In the genomic region with DNA sequence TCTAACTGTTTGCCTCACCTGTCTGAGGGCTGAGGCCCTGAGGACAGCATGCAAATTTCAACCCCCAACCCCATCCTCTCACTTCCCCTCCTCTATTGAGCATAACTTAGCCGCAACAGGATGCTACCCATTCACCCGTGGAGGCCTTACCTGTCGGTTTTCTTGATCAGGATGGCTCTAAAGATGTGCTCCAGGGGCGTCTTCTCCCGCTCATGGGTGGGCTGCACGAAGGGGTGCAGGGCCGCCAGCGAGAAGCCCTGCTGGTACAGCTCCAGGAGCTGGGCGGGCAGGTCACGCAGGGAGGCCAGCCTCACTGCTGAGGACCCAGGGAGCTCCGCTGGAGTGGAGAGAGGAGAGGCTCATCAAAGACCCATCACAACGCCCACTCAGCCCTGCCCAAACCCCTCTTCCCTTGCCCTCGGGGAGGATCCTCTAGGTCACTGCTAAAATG, we compare ENCODE assay signal across 12 cellular contexts.
DNase-seq lines count a peak whose midpoint lies in the region; ATAC-seq and TF ChIP-seq lines count a peak whose summit lies in the region.
"Had no signal": no experiment of that assay in that cellular context is flagged by ENCODE, and none has a peak within 500 bp of the region (broad histone marks: within the 10 kb centered on the region; RNA-seq: fewer than 3 reads in every experiment).

No MANE protein-coding gene starts in this region.

- H3K4me3 ChIP-seq in mucosa of descending colon, result no peak overlapping the region
- no peak overlapping the region for H3K4me3 ChIP-seq in heart right ventricle
- no peak overlapping the region for H3K4me3 ChIP-seq in SJCRH30

- H3K36me3 ChIP-seq in mucosa of descending colon (ENCODE audit: low read depth) (no peaks in the 10 kb centered on the region), heart right ventricle (peaks cover 0 to 48% (median 5%) of the 10 kb centered on the region in 9 donors), SJCRH30 (no peaks in the 10 kb centered on the region; the same call in 1 of the 2 replicates)

- no peak for DNase-seq in mucosa of descending colon
- no peak for DNase-seq in heart right ventricle
- no peak for DNase-seq in SJCRH30
- no peak for DNase-seq in inferior parietal cortex (ENCODE audit: extremely low spot score)
- DNase-seq in foreskin keratinocyte, result no peak
- DNase-seq: activated T-cell treated with anti-CD3 and anti-CD28 coated beads, Interleukin-2, amount 50 U/mL, for 72 hours; cortex of kidney; DMS79 treated with DMSO at 0.1 percent for 48 hours; NCI-H226 had no signal

- H3K27me3 ChIP-seq in heart right ventricle (no peaks in the 10 kb centered on the region), SJCRH30 (no peaks in the 10 kb centered on the region), foreskin keratinocyte (no peaks in the 10 kb centered on the region)

- 93 to 95% methylated on average over 13 of the region's 13 CpGs for whole genome bisulfite sequencing in heart right ventricle, 2 donors

- no peak for TF ChIP-seq CTCF in mucosa of descending colon (IDR thresholded peaks at IDR 0.05)
- TF ChIP-seq CTCF in heart right ventricle (IDR thresholded peaks at IDR 0.05), result no peak
- no peak for TF ChIP-seq CTCF in foreskin keratinocyte (conservative IDR thresholded peaks at IDR 0.05)

- intact Hi-C loops in mucosa of descending colon (cut with DNase I, micrococcal nuclease), result no loop called here
- intact Hi-C loops in heart right ventricle (cut with DNase I), result no loop called here

- ATAC-seq in GM18907 (IDR thresholded peaks at IDR 0.05; ENCODE audit: unreplicated experiment) (peak; percentile 79), GM21723 (IDR thresholded peaks at IDR 0.05; ENCODE audit: unreplicated experiment) (peak; percentile 89), HG03196 (IDR thresholded peaks at IDR 0.05; ENCODE audit: unreplicated experiment) (peak; percentile 71), mucosa of descending colon (peak; percentile 66), heart right ventricle (no peak), foreskin keratinocyte (no peak)
- ATAC-seq: activated T-cell treated with anti-CD3 and anti-CD28 coated beads, Interleukin-2, amount 50 U/mL, for 72 hours had no signal

- no peaks in the 10 kb centered on the region for H3K4me1 ChIP-seq in mucosa of descending colon (ENCODE audit: low read depth)
- peaks cover 0 to 45% (median 15%) of the 10 kb centered on the region in 9 donors for H3K4me1 ChIP-seq in heart right ventricle
- peaks cover 2% of the 10 kb centered on the region; the same call in 1 of the 2 replicates for H3K4me1 ChIP-seq in SJCRH30
- H3K4me1 ChIP-seq in foreskin keratinocyte, result no peaks in the 10 kb centered on the region

- H3K9me3 ChIP-seq in mucosa of descending colon, result no peaks in the 10 kb centered on the region
- peaks cover 0 to 3% (median 0%) of the 10 kb centered on the region in 11 donors for H3K9me3 ChIP-seq in heart right ventricle
- no peaks in the 10 kb centered on the region for H3K9me3 ChIP-seq in SJCRH30 (replicated peaks)

- H3K27ac ChIP-seq in heart right ventricle, result no peak overlapping the region
- no peak overlapping the region for H3K27ac ChIP-seq in SJCRH30
- no peak overlapping the region for H3K27ac ChIP-seq in foreskin keratinocyte

Comparison
In these comparisons a context has a peak if more than half of its experiments do, and no peak if none do; other contexts are left out.
1. ATAC-seq: peak in GM18907 (single experiment), GM21723 (single experiment), HG03196 (single experiment) and mucosa of descending colon (single experiment); none in heart right ventricle (0 of 8) and foreskin keratinocyte (single experiment).